ENCODE assay signal across 8 cellular contexts in genomic region chr15:68620721-68621528, GRCh38. TPM values are rescaled to one million over a fixed set of nuclear protein-coding genes. Genes with fewer than 3 reads are reported as not detected.
A peak's percentile ranks its signal among the peaks of the same experiment; 100 is the strongest.
DNase-seq lines count a peak whose midpoint lies in the region; ATAC-seq, FAIRE-seq and TF ChIP-seq lines count a peak whose summit lies in the region.

No MANE protein-coding gene starts in this region.

- H3K27ac ChIP-seq in astrocyte (ENCODE audit: low read depth, low read length) (peak overlapping the region; percentile 63), tibial nerve (peak overlapping the region; percentile 54 to 90 (median 82))

- H4K20me1 ChIP-seq in astrocyte (ENCODE audit: insufficient read depth, low read length): peaks cover under 1% of the 10 kb centered on the region

- H3K27ac Mint-ChIP-seq in astrocyte (ENCODE audit: unreplicated experiment): no peak overlapping the region

- no peaks in the 10 kb centered on the region for H3K9me3 Mint-ChIP-seq in astrocyte (ENCODE audit: unreplicated experiment)

- 25 to 48% methylated on average over 19 of the region's 19 CpGs for WGBS in tibial nerve, 2 donors

- H2AFZ ChIP-seq in astrocyte (ENCODE audit: low read depth, low read length): peak overlapping the region; percentile 54

- peak overlapping the region; percentile 54 for H3K9ac ChIP-seq in astrocyte (ENCODE audit: low read length)

- H3K4me1 ChIP-seq in astrocyte (ENCODE audit: insufficient read depth, low read length): peaks cover 51% of the 10 kb centered on the region
- peaks cover 0 to 80% (median 45%) of the 10 kb centered on the region in 4 donors for H3K4me1 ChIP-seq in tibial nerve

- H3K4me1 Mint-ChIP-seq in astrocyte (ENCODE audit: low read depth, unreplicated experiment): peaks cover 19% of the 10 kb centered on the region

- H3K4me3 ChIP-seq in astrocyte (ENCODE audit: insufficient read depth, low read depth, low read length) (no peak overlapping the region), tibial nerve (no peak overlapping the region)

- H3K27me3 Mint-ChIP-seq in astrocyte (ENCODE audit: low read depth, unreplicated experiment): peaks cover 2% of the 10 kb centered on the region

- DNase-seq in NCI-H1417 treated with DMSO at 0.1 percent for 48 hours (lab: John Stamatoyannopoulos, UW): peak; percentile 90
- peak; percentile 96 for DNase-seq in astrocyte (ENCODE audit: low read depth)
- peak; percentile 44 for DNase-seq in left kidney (ENCODE audit: low read depth, low spot score)
- peak; percentile 93 for DNase-seq in tibial nerve (ENCODE audit: low spot score in 2 of 2)
- no peak for DNase-seq in stimulated activated CD4-positive, alpha-beta T cell treated with anti-CD3 and anti-CD28 coated beads, Interleukin-4, amount 100 ng/mL, for 1 hour
- DNase-seq in activated gamma-delta T cell treated with Interleukin-2 at 50 U/mL for 16 hours: no peak

- no peaks in the 10 kb centered on the region for H3K9me3 ChIP-seq in astrocyte (ENCODE audit: insufficient read depth, low read depth, low read length)
- no peaks in the 10 kb centered on the region for H3K9me3 ChIP-seq in tibial nerve

- peaks cover 40% of the 10 kb centered on the region for H3K79me2 ChIP-seq in astrocyte (ENCODE audit: insufficient read depth, low read length)

- no peak overlapping the region for H3K4me3 Mint-ChIP-seq in astrocyte (ENCODE audit: unreplicated experiment)

- peaks cover 3% of the 10 kb centered on the region for H3K36me3 Mint-ChIP-seq in astrocyte (ENCODE audit: low read depth, unreplicated experiment)

- peak overlapping the region; percentile 78 for H3K4me2 ChIP-seq in astrocyte (ENCODE audit: low read length)

- H3K27me3 ChIP-seq in astrocyte (ENCODE audit: insufficient read depth, low read length) (no peaks in the 10 kb centered on the region), tibial nerve (no peaks in the 10 kb centered on the region)

- TF ChIP-seq POLR2A in tibial nerve (IDR thresholded peaks at IDR 0.05): peak; percentile 20 to 37

- TF ChIP-seq CTCF in astrocyte (IDR thresholded peaks at IDR 0.05; ENCODE audit: insufficient read depth, low read depth, low read length) (no peak), tibial nerve (IDR thresholded peaks at IDR 0.05) (peak in 1 of 5 experiments; percentile 16)

- ATAC-seq in GM18858 (IDR thresholded peaks at IDR 0.05; ENCODE audit: unreplicated experiment) (no peak), HG03097 (IDR thresholded peaks at IDR 0.05; ENCODE audit: low FRiP score, unreplicated experiment) (no peak)

- FAIRE-seq in astrocyte (lab: Jason Lieb, UNC): peak; percentile 43

- peak in 1 of 2 donors; percentile 95 for TF ChIP-seq EP300 in tibial nerve (IDR thresholded peaks at IDR 0.05)

- H3K36me3 ChIP-seq in astrocyte (ENCODE audit: insufficient read depth, low read length) (no peaks in the 10 kb centered on the region), tibial nerve (no peaks in the 10 kb centered on the region)

RNA-seq across cellular contexts. Expression of gene CORO2B, which starts 42.1 kb away (rescaled TPM):
- 6.2 and 7.4 TPM in 2 replicates for total RNA-seq in astrocyte
- total RNA-seq in tibial nerve: 10 to 100 TPM in 1 of 4 donors, 1 to 10 TPM in 3; 6.3 to 12.6 (median 9.6) TPM

Comparison
In these comparisons a context has a peak if more than half of its experiments do, and no peak if none do; other contexts are left out.
1. DNase-seq: peak in NCI-H1417 treated with DMSO at 0.1 percent for 48 hours (single experiment), astrocyte (single experiment), left kidney (single experiment) and tibial nerve (2 of 2); none in stimulated activated CD4-positive, alpha-beta T cell treated with anti-CD3 and anti-CD28 coated beads, Interleukin-4, amount 100 ng/mL, for 1 hour (single experiment) and activated gamma-delta T cell treated with Interleukin-2 at 50 U/mL for 16 hours (single experiment).